ENCODE assay signal across 32 cellular contexts in genomic region chr11:67680701-67681472, GRCh38. TPM values are rescaled to one million over a fixed set of nuclear protein-coding genes. Genes with fewer than 3 reads are reported as not detected.
A peak's percentile ranks its signal among the peaks of the same experiment; 100 is the strongest.
DNase-seq lines count a peak whose midpoint lies in the region; ATAC-seq and TF ChIP-seq lines count a peak whose summit lies in the region.
"Had no signal": no experiment of that assay in that cellular context is flagged by ENCODE, and none has a peak within 500 bp of the region (broad histone marks: within the 10 kb centered on the region; RNA-seq: fewer than 3 reads in every experiment).

No MANE protein-coding gene starts in this region.

- no peak overlapping the region for H3K27ac Mint-ChIP-seq in WTC11
- H3K27ac Mint-ChIP-seq: activated CD4-positive, alpha-beta memory T cell treated with anti-CD3 and anti-CD28 coated beads, Interleukin-2, amount 10 ng/mL, durations not matched to agents 7 days and 5 days; activated naive CD8-positive, alpha-beta T cell; effector memory CD8-positive, alpha-beta T cell; IgD-negative memory B cell; stimulated activated effector memory CD8-positive, alpha-beta T cell treated with anti-CD3 and anti-CD28 coated beads, Interleukin-12 subunit alpha, Interleukin-12 subunit beta, amount 100 ng/mL, for 72 hours; T-cell had no signal

- H3K79me2 ChIP-seq in trophoblast cell (ENCODE audit: control insufficient read depth, insufficient read depth, low read length, poor library complexity), result no peaks in the 10 kb centered on the region

- peaks cover 7% of the 10 kb centered on the region for H3K9me3 Mint-ChIP-seq in WTC11

- DNase-seq in GF-D8 (lab: John Stamatoyannopoulos, UW), result peak; percentile 76
- DNase-seq in WTC11 (ENCODE audit: low spot score), result no peak
- DNase-seq in trophoblast cell, result no peak
- DNase-seq in NCI-H510A (lab: John Stamatoyannopoulos, UW), result no peak
- DNase-seq in GM19240 (ENCODE audit: insufficient read length, low spot score), result no peak
- no peak for DNase-seq in NCI-H1105 treated with DMSO at 0.1 percent for 48 hours (lab: John Stamatoyannopoulos, UW)
- DNase-seq: activated CD4-positive, alpha-beta memory T cell treated with anti-CD3 and anti-CD28 coated beads, Interleukin-2, amount 10 ng/mL, durations not matched to agents 7 days and 5 days; activated CD4-positive, CD25-positive, alpha-beta regulatory T cell treated with anti-CD3 and anti-CD28 coated beads, Interleukin-2, amount 50 U/mL, for 72 hours; activated effector memory CD4-positive, alpha-beta T cell treated with Interleukin-2 at 50 U/mL for 16 hours; aorta; CD4-positive, CD25-positive, alpha-beta regulatory T cell; cortex of kidney; effector memory CD8-positive, alpha-beta T cell; foreskin keratinocyte; H9; NCI-H2081 treated with DMSO at 0.1 percent for 48 hours; NCI-H510A treated with DMSO at 0.1 percent for 48 hours; right cardiac atrium; SJCRH30; stimulated activated CD4-positive, alpha-beta T cell treated with anti-CD3 and anti-CD28 coated beads, Interleukin-4, amount 100 ng/mL, for 24 hours; T-cell had no signal

- WGBS in trophoblast cell (ENCODE audit: extremely low coverage, insufficient coverage, insufficient read length), result no CpG with 5 or more reads among the region's 3 CpGs

- H4K91ac ChIP-seq in trophoblast cell (ENCODE audit: low read depth, low read length), result peak overlapping the region; percentile 84

- CTCF ChIA-PET in WTC11 (lab: Charles Lee), result interaction anchor here (1.4 to 1.6 kb wide), 2 partner anchors 13 to 51 kb away, joined by 3 to 4 read pairs; partner anchors contain the start of gene NUDT8

- H3K18ac ChIP-seq in trophoblast cell (ENCODE audit: low read length), result peak overlapping the region; percentile 26

- H4K8ac ChIP-seq in trophoblast cell (ENCODE audit: low read depth, low read length), result peak overlapping the region; percentile 29

- no peak overlapping the region for H3K23ac ChIP-seq in trophoblast cell (ENCODE audit: low read length)

- H3K27me3 ChIP-seq in trophoblast cell (ENCODE audit: insufficient read depth, low read length), result no peaks in the 10 kb centered on the region
- H3K27me3 ChIP-seq: cardiac muscle cell had no signal

- POLR2A ChIA-PET in WTC11 (lab: Charles Lee), result no interaction called here

- no peak overlapping the region for H3K4me2 ChIP-seq in trophoblast cell (ENCODE audit: low read length)

- no peaks in the 10 kb centered on the region for H3K36me3 ChIP-seq in trophoblast cell (ENCODE audit: control insufficient read depth in 1 of 2, insufficient read depth in 2 of 2, low read length in 2 of 2)
- H3K36me3 ChIP-seq: cardiac muscle cell, esophagus muscularis mucosa, SJCRH30 had no signal

- no peaks in the 10 kb centered on the region for H3K36me3 Mint-ChIP-seq in WTC11
- H3K36me3 Mint-ChIP-seq: activated naive CD8-positive, alpha-beta T cell; CD4-positive, CD25-positive, alpha-beta regulatory T cell; IgD-negative memory B cell; stimulated activated effector memory CD8-positive, alpha-beta T cell treated with anti-CD3 and anti-CD28 coated beads, Interleukin-12 subunit alpha, Interleukin-12 subunit beta, amount 100 ng/mL, for 72 hours; T-cell had no signal

- peak overlapping the region; percentile 90 for H2BK12ac ChIP-seq in trophoblast cell (ENCODE audit: low read length)

- H3K14ac ChIP-seq in trophoblast cell (ENCODE audit: low read length), result peak overlapping the region; percentile 37

- H3K27me3 Mint-ChIP-seq in WTC11 (ENCODE audit: low read depth), result no peaks in the 10 kb centered on the region; the same call in 1 of the 2 replicates

- H3K4me3 Mint-ChIP-seq in WTC11, result no peak overlapping the region
- H3K4me3 Mint-ChIP-seq: activated CD4-positive, alpha-beta memory T cell treated with anti-CD3 and anti-CD28 coated beads, Interleukin-2, amount 10 ng/mL, durations not matched to agents 7 days and 5 days; activated naive CD8-positive, alpha-beta T cell; CD4-positive, CD25-positive, alpha-beta regulatory T cell; effector memory CD8-positive, alpha-beta T cell; H9; IgD-negative memory B cell; stimulated activated effector memory CD8-positive, alpha-beta T cell treated with anti-CD3 and anti-CD28 coated beads, Interleukin-12 subunit alpha, Interleukin-12 subunit beta, amount 100 ng/mL, for 72 hours; T-cell had no signal

- H2BK5ac ChIP-seq in trophoblast cell (ENCODE audit: low read depth, low read length, poor library complexity), result no peak overlapping the region

- peak overlapping the region; percentile 63 for H2AK5ac ChIP-seq in trophoblast cell (ENCODE audit: low read length)

- ATAC-seq in WTC11, result no peak
- ATAC-seq: effector memory CD8-positive, alpha-beta T cell; foreskin keratinocyte; right cardiac atrium; stimulated activated effector memory CD8-positive, alpha-beta T cell treated with anti-CD3 and anti-CD28 coated beads, Interleukin-12 subunit alpha, Interleukin-12 subunit beta, amount 100 ng/mL, for 72 hours; T-cell had no signal

- peaks cover 16% of the 10 kb centered on the region in 2 experiments for H3K4me1 ChIP-seq in trophoblast cell (ENCODE audit: control insufficient read depth in 1 of 2, insufficient read depth in 2 of 2, low read length in 2 of 2)
- H3K4me1 ChIP-seq: esophagus muscularis mucosa, SJCRH30 had no signal

- no peaks in the 10 kb centered on the region for H3K9me3 ChIP-seq in trophoblast cell (ENCODE audit: insufficient read depth, low read depth, low read length)
- H3K9me3 ChIP-seq: SJCRH30 had no signal

- H3K4me3 ChIP-seq in trophoblast cell (ENCODE audit: low read depth, low read length), result no peak overlapping the region
- H3K4me3 ChIP-seq: cardiac muscle cell, esophagus muscularis mucosa, SJCRH30 had no signal

- peaks cover 15% of the 10 kb centered on the region for H3K79me1 ChIP-seq in trophoblast cell (ENCODE audit: low read length)

- H4K12ac ChIP-seq in trophoblast cell (ENCODE audit: low read depth, low read length), result no peak overlapping the region

- peaks cover 29% of the 10 kb centered on the region for H3K4me1 Mint-ChIP-seq in WTC11
- H3K4me1 Mint-ChIP-seq: CD4-positive, CD25-positive, alpha-beta regulatory T cell; IgD-negative memory B cell; stimulated activated effector memory CD8-positive, alpha-beta T cell treated with anti-CD3 and anti-CD28 coated beads, Interleukin-12 subunit alpha, Interleukin-12 subunit beta, amount 100 ng/mL, for 72 hours; T-cell had no signal

- TF ChIP-seq CTCF in C4-2B (conservative IDR thresholded peaks at IDR 0.05) (no peak), WTC11 (IDR thresholded peaks at IDR 0.05) (no peak)

- H3K27ac ChIP-seq in C4-2B (peak overlapping the region; percentile 48), trophoblast cell (ENCODE audit: low read depth, low read length) (no peak overlapping the region)
- H3K27ac ChIP-seq: esophagus muscularis mucosa, foreskin keratinocyte, SJCRH30 had no signal

- H3K4ac ChIP-seq in trophoblast cell (ENCODE audit: low read depth, low read length), result no peak overlapping the region

- no peak overlapping the region for H3K9ac ChIP-seq in trophoblast cell (ENCODE audit: low read length)

- no peak overlapping the region for H2AFZ ChIP-seq in trophoblast cell (ENCODE audit: insufficient read depth, low read length, poor library complexity)

- H2BK120ac ChIP-seq in trophoblast cell (ENCODE audit: insufficient read depth, low read length, poor library complexity), result peak overlapping the region; percentile 75

TF ChIP-seq in WTC11, 78 proteins besides CTCF, POLR2A, EP300 and RAD21:
- TF ChIP-seq USF1 (CRISPR knock-in tag; IDR thresholded peaks at IDR 0.05) (peak; percentile 71), USF2 (CRISPR knock-in tag; IDR thresholded peaks at IDR 0.05) (peak; percentile 79), ZNF232 (CRISPR knock-in tag; IDR thresholded peaks at IDR 0.05) (no peak)

RNA-seq across cellular contexts. Expression of gene ALDH3B2, which starts 6.5 kb away (rescaled TPM):
- total RNA-seq in WTC11 (2021), result 0.13 to 0.30 TPM (median 0.30 TPM) in 3 replicates
- 5.8 and 6.9 TPM in 2 replicates for polyA plus RNA-seq in trophoblast cell (2013)
- total RNA-seq: activated CD4-positive, alpha-beta memory T cell treated with anti-CD3 and anti-CD28 coated beads, Interleukin-2, amount 10 ng/mL, durations not matched to agents 7 days and 5 days; aorta; cardiac muscle cell; CD4-positive, CD25-positive, alpha-beta regulatory T cell; esophagus muscularis mucosa; H9; lung microvascular endothelial cell; MCF 10A; right cardiac atrium; SJCRH30; subcutaneous adipose tissue; T-cell had no signal
- polyA plus RNA-seq: cardiac muscle cell; CD4-positive, CD25-positive, alpha-beta regulatory T cell; IgD-negative memory B cell; neural cell; right cardiac atrium had no signal

RNA-seq across cellular contexts. Expression of gene ACY3, which starts 30.4 kb away (rescaled TPM):
- 0.27 TPM in 1 of 3 replicates, not detected in the others for total RNA-seq in WTC11 (2021)
- polyA plus RNA-seq in trophoblast cell (2013), result not detected in 2 replicates
- total RNA-seq: aorta, cardiac muscle cell, esophagus muscularis mucosa, foreskin keratinocyte, H9, lung microvascular endothelial cell, MCF 10A, right cardiac atrium, subcutaneous adipose tissue, urinary bladder had no signal
- polyA plus RNA-seq: cardiac muscle cell, foreskin keratinocyte, neural cell, right cardiac atrium, urinary bladder had no signal

RNA-seq across cellular contexts. Expression of gene TBX10, which starts 41.3 kb away (rescaled TPM):
- 0.21 TPM in 1 of 3 replicates, not detected in the others for total RNA-seq in WTC11 (2021)
- not detected in 2 replicates for polyA plus RNA-seq in trophoblast cell (2013)
- total RNA-seq: activated CD4-positive, alpha-beta memory T cell treated with anti-CD3 and anti-CD28 coated beads, Interleukin-2, amount 10 ng/mL, durations not matched to agents 7 days and 5 days; aorta; cardiac muscle cell; CD4-positive, CD25-positive, alpha-beta regulatory T cell; esophagus muscularis mucosa; foreskin keratinocyte; H9; lung microvascular endothelial cell; MCF 10A; right cardiac atrium; SJCRH30; subcutaneous adipose tissue; T-cell; urinary bladder had no signal
- polyA plus RNA-seq: CD4-positive, CD25-positive, alpha-beta regulatory T cell; foreskin keratinocyte; IgD-negative memory B cell; neural cell; right cardiac atrium; urinary bladder had no signal

RNA-seq across cellular contexts. Expression of gene NUDT8, which starts 51.1 kb away (rescaled TPM):
- 7.6 to 8.3 TPM (median 7.8 TPM) in 3 replicates for total RNA-seq in WTC11 (2021)
- polyA plus RNA-seq in trophoblast cell (2013), result 7.4 and 7.6 TPM in 2 replicates
- polyA plus RNA-seq: neural cell had no signal
